Comparison of ENCODE assay signal across 8 cellular contexts in the genomic region with DNA sequence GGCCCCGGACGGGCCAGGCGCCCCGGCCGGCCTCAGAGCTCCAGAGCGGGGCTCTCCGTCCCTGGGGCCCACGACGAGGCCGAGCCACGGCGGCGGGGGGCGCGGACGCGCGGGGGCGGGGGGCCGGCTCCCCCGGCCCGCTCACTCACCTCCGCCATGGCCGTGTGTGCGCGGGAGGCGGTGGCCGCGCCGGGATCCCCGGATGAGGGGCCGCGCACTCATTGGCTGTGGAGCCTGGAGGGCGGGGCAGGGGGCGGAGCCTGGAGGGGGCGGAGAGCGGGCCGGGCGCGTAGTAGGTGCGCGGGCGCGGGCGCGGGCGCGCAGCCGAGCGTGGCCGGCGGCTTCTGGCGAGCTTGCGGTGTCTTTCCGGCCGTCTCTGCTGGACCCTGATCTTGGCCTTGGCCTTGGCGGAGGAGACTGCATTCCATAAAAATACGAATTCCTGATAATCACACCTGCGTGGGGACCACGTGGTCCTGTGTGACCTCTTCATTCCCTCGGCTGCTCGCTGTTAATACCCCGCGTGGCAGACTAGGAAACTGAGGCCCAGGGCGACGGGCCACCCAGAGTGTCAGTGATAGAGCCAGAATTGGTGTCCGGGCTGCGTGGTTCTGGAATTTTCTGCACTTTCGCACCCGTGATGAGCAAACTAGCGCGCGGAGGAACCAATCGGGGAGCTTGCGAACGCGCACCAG. TPM values are rescaled to one million over a fixed set of nuclear protein-coding genes. Genes with fewer than 3 reads are reported as not detected.
DNase-seq lines count a peak whose midpoint lies in the region; ATAC-seq and TF ChIP-seq lines count a peak whose summit lies in the region.

A gene with protein sequence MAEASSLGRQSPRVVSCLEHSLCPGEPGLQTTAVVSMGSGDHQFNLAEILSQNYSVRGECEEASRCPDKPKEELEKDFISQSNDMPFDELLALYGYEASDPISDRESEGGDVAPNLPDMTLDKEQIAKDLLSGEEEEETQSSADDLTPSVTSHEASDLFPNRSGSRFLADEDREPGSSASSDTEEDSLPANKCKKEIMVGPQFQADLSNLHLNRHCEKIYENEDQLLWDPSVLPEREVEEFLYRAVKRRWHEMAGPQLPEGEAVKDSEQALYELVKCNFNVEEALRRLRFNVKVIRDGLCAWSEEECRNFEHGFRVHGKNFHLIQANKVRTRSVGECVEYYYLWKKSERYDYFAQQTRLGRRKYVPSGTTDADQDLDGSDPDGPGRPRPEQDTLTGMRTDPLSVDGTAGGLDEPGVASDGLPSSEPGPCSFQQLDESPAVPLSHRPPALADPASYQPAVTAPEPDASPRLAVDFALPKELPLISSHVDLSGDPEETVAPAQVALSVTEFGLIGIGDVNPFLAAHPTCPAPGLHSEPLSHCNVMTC (minus strand): TSS at position 172 of the 695 bp plus-strand sequence. CDS start 14 bp downstream, at position 158.

- peaks cover 3 to 32% of the 10 kb centered on the region in 2 donors for H3K4me1 ChIP-seq in esophagus (ENCODE audit: control insufficient read depth in 2 of 2, insufficient read depth in 2 of 2, low read length in 1 of 2)
- peaks cover 12 to 26% of the 10 kb centered on the region in 2 donors for H3K4me1 ChIP-seq in mucosa of rectum (ENCODE audit: control insufficient read depth in 2 of 2, insufficient read depth in 2 of 2, low read length in 2 of 2)

- peak within 1 kb of the TSS; percentile 56 to 69 for H3K27ac ChIP-seq in esophagus (ENCODE audit: low read depth in 2 of 2, low read length in 1 of 2)
- peak within 1 kb of the TSS in 1 of 2 donors; percentile 56 for H3K27ac ChIP-seq in mucosa of rectum (ENCODE audit: low read depth in 2 of 2, low read length in 2 of 2)

- ATAC-seq in HG03460 (IDR thresholded peaks at IDR 0.05; ENCODE audit: unreplicated experiment): peak; percentile 69

- peak within 1 kb of the TSS; percentile 70 to 90 for H3K4me3 ChIP-seq in esophagus (ENCODE audit: low read depth in 1 of 2, low read length in 2 of 2)
- H3K4me3 ChIP-seq in mucosa of rectum (ENCODE audit: low read length in 2 of 2): peak within 1 kb of the TSS; percentile 65 to 73

- TF ChIP-seq POLR2A in GM19193 (IDR thresholded peaks at IDR 0.05; ENCODE audit: extremely low read depth, insufficient read depth, insufficient read length): peak; percentile 46

- H3K27me3 ChIP-seq in esophagus (ENCODE audit: control insufficient read depth in 1 of 2, insufficient read depth in 2 of 2, low read length in 2 of 2): no peaks in the 10 kb centered on the region
- no peaks in the 10 kb centered on the region for H3K27me3 ChIP-seq in mucosa of rectum (ENCODE audit: control insufficient read depth in 2 of 2, insufficient read depth in 2 of 2, low read length in 2 of 2)

- H3K9me3 ChIP-seq in esophagus (ENCODE audit: control insufficient read depth in 2 of 2, insufficient read depth in 1 of 2, low read depth in 1 of 2, low read length in 1 of 2) (no peaks in the 10 kb centered on the region), mucosa of rectum (ENCODE audit: control insufficient read depth in 2 of 2, low read length in 2 of 2) (no peaks in the 10 kb centered on the region)

- no peaks in the 10 kb centered on the region for H3K36me3 ChIP-seq in esophagus (ENCODE audit: control insufficient read depth in 2 of 2, insufficient read depth in 2 of 2, low read length in 1 of 2)
- no peaks in the 10 kb centered on the region for H3K36me3 ChIP-seq in mucosa of rectum (ENCODE audit: control insufficient read depth in 2 of 2, insufficient read depth in 2 of 2, low read length in 2 of 2)

- 9% methylated on average over 58 to 77 of the region's 77 CpGs for WGBS in esophagus, 2 donors

- DNase-seq in AG20443 (ENCODE audit: low spot score): peak; percentile 99
- peak; percentile 75 for DNase-seq in OCI-M1 (lab: John Stamatoyannopoulos, UW)
- peak; percentile 98 for DNase-seq in activated T-cell treated with anti-CD3 and anti-CD28 coated beads, Interleukin-2, amount 50 U/mL, for 1 hour
- peak; percentile 79 for DNase-seq in stimulated activated CD8-positive, alpha-beta memory T cell treated with anti-CD3 and anti-CD28 coated beads, Interleukin-4, amount 100 ng/mL, for 24 hours (ENCODE audit: low read depth)

- H3K9ac ChIP-seq in mucosa of rectum (ENCODE audit: low read depth in 1 of 2, low read length in 2 of 2): peak within 1 kb of the TSS; percentile 26 to 54

RNA-seq across cellular contexts. Expression of the gene that starts here (rescaled TPM):
- 10 to 100 TPM; 13.0 to 13.9 TPM for polyA plus RNA-seq in esophagus
